Comparison of ENCODE assay signal across 15 cellular contexts in genomic region chr9:14071484-14071883, GRCh38.
A peak's percentile ranks its signal among the peaks of the same experiment; 100 is the strongest.
DNase-seq lines count a peak whose midpoint lies in the region; ATAC-seq and TF ChIP-seq lines count a peak whose summit lies in the region.
"Had no signal": no experiment of that assay in that cellular context is flagged by ENCODE, and none has a peak within 500 bp of the region (broad histone marks: within the 10 kb centered on the region; RNA-seq: fewer than 3 reads in every experiment).

No MANE protein-coding gene starts in this region.

- H3K9me3 Mint-ChIP-seq in endodermal cell: no peaks in the 10 kb centered on the region

- peaks cover 6% of the 10 kb centered on the region for H3K4me1 Mint-ChIP-seq in endodermal cell
- H3K4me1 Mint-ChIP-seq: CD8-positive, alpha-beta memory T cell had no signal

- H3K9me2 ChIP-seq in OCI-LY7 (ENCODE audit: insufficient read depth, low read length): no peaks in the 10 kb centered on the region

- no peaks in the 10 kb centered on the region for H4K20me1 ChIP-seq in OCI-LY7 (ENCODE audit: insufficient read depth, low read length)
- H4K20me1 ChIP-seq: BLaER1 treated with 17β-estradiol and CSF1 and Interleukin-3, amounts not matched to agents 10 nM and 100 nM had no signal

- H3K79me2 ChIP-seq in OCI-LY7 (ENCODE audit: insufficient read depth, low read depth, low read length): no peaks in the 10 kb centered on the region

- H3K4me3 Mint-ChIP-seq in endodermal cell: no peak overlapping the region
- H3K4me3 Mint-ChIP-seq: CD8-positive, alpha-beta memory T cell had no signal

- H3K4me2 ChIP-seq in OCI-LY7 (ENCODE audit: low read length): no peak overlapping the region

- TF ChIP-seq CTCF in OCI-LY7 (conservative IDR thresholded peaks at IDR 0.05; ENCODE audit: low read length) (0 out of 2 replicates have a peak, but pooled peaks have one; percentile 12), endodermal cell (conservative IDR thresholded peaks at IDR 0.05) (peak; percentile 67), retinal pigment epithelial cell (conservative IDR thresholded peaks at IDR 0.05; ENCODE audit: low read depth, low read length) (peak; percentile 6)

- H3K9me3 ChIP-seq in OCI-LY7 (ENCODE audit: low read length): no peaks in the 10 kb centered on the region
- H3K9me3 ChIP-seq in endodermal cell (ENCODE audit: control insufficient read depth, low read length): no peaks in the 10 kb centered on the region
- H3K9me3 ChIP-seq in right cardiac atrium (ENCODE audit: control insufficient read depth, low read length): no peaks in the 10 kb centered on the region

- WGBS in endodermal cell (ENCODE audit: insufficient coverage in 1 of 2, insufficient read length in 1 of 2), 2 experiments: 92 to 100% methylated on average over 1 to 5 of the region's 5 CpGs
- WGBS in right cardiac atrium: 92% methylated on average over 5 of the region's 5 CpGs

- H3K27ac ChIP-seq in OCI-LY7 (ENCODE audit: low read depth, low read length, poor library complexity, severe bottlenecking): no peak overlapping the region
- no peak overlapping the region for H3K27ac ChIP-seq in endodermal cell (ENCODE audit: low read depth, low read length)
- no peak overlapping the region for H3K27ac ChIP-seq in right cardiac atrium (ENCODE audit: low read length)
- H3K27ac ChIP-seq: 22Rv1; BLaER1 treated with 17β-estradiol and CSF1 and Interleukin-3, amounts not matched to agents 10 nM and 100 nM had no signal

- H3K27me3 ChIP-seq in endodermal cell (ENCODE audit: control insufficient read depth, insufficient read depth, low read length, poor library complexity, severe bottlenecking): no peaks in the 10 kb centered on the region
- no peaks in the 10 kb centered on the region for H3K27me3 ChIP-seq in right cardiac atrium (ENCODE audit: control insufficient read depth, insufficient read depth)
- H3K27me3 ChIP-seq: BLaER1 treated with 17β-estradiol and CSF1 and Interleukin-3, amounts not matched to agents 10 nM and 100 nM had no signal

- no peak overlapping the region for H3K27ac Mint-ChIP-seq in endodermal cell
- H3K27ac Mint-ChIP-seq: CD8-positive, alpha-beta memory T cell had no signal

- no peaks in the 10 kb centered on the region for H3K36me3 ChIP-seq in OCI-LY7 (ENCODE audit: insufficient read depth, low read length)
- H3K36me3 ChIP-seq in endodermal cell (ENCODE audit: control insufficient read depth, insufficient read depth, low read length): no peaks in the 10 kb centered on the region
- H3K36me3 ChIP-seq: BLaER1 treated with 17β-estradiol and CSF1 and Interleukin-3, amounts not matched to agents 10 nM and 100 nM had no signal

- no peaks in the 10 kb centered on the region for H3K36me3 Mint-ChIP-seq in endodermal cell (ENCODE audit: low read depth)
- H3K36me3 Mint-ChIP-seq: CD8-positive, alpha-beta memory T cell had no signal

- POLR2A ChIA-PET in OCI-LY7 (lab: Charles Lee): interaction anchor here (2.0 to 2.2 kb wide), 2 partner anchors 12 to 20 kb away, joined by 4 to 5 read pairs; no protein-coding TSS in a partner anchor

- peak; percentile 42 for DNase-seq in DMS 273 (lab: John Stamatoyannopoulos, UW; ENCODE audit: unreplicated experiment)
- no peak for DNase-seq in DMS 273 treated with DMSO at 0.1 percent for 48 hours (lab: John Stamatoyannopoulos, UW)
- DNase-seq in OCI-LY7 (ENCODE audit: low spot score): no peak
- DNase-seq in endodermal cell: peak; percentile 73
- no peak for DNase-seq in retinal pigment epithelial cell (ENCODE audit: low read depth)
- DNase-seq in NCI-H146 treated with DMSO at 0.1 percent for 48 hours (lab: John Stamatoyannopoulos, UW; ENCODE audit: unreplicated experiment): no peak
- no peak for DNase-seq in right cardiac atrium
- DNase-seq: CD8-positive, alpha-beta memory T cell; GF-D8; Kasumi-1; NCI-H187 treated with DMSO at 0.1 percent for 48 hours; NCI-H69 had no signal

- BruUV-seq in OCI-LY7 (replicated peaks; lab: Mats Ljungman, UMichigan): no TSS peak

- H2AFZ ChIP-seq in OCI-LY7 (ENCODE audit: low read length): no peak overlapping the region

- CTCF ChIA-PET in OCI-LY7 (lab: Charles Lee; ENCODE audit: unreplicated experiment): interaction anchor here (0.9 kb wide), 1 partner anchor 19 kb away, joined by 3 read pairs; no protein-coding TSS in a partner anchor

- ATAC-seq in HG03442 (IDR thresholded peaks at IDR 0.05; ENCODE audit: unreplicated experiment) (no peak), right cardiac atrium (no peak)

- H3K9ac ChIP-seq in endodermal cell (ENCODE audit: extremely low read depth, low read length, poor library complexity, severe bottlenecking): no peak overlapping the region
- H3K9ac ChIP-seq: BLaER1 treated with 17β-estradiol and CSF1 and Interleukin-3, amounts not matched to agents 10 nM and 100 nM had no signal

- no peaks in the 10 kb centered on the region for H3K4me1 ChIP-seq in OCI-LY7 (ENCODE audit: insufficient read depth, low read length, poor library complexity, severe bottlenecking)
- no peaks in the 10 kb centered on the region for H3K4me1 ChIP-seq in endodermal cell (ENCODE audit: control insufficient read depth, insufficient read depth, low read length)
- H3K4me1 ChIP-seq in right cardiac atrium (ENCODE audit: control insufficient read depth, insufficient read depth, low read length): no peaks in the 10 kb centered on the region

- H3K27me3 Mint-ChIP-seq in endodermal cell (ENCODE audit: insufficient read depth): no peaks in the 10 kb centered on the region
- H3K27me3 Mint-ChIP-seq: CD8-positive, alpha-beta memory T cell had no signal

- intact Hi-C loops in OCI-LY7 (cut with micrococcal nuclease; ENCODE audit: unreplicated experiment): no loop called here
- intact Hi-C loops in right cardiac atrium (cut with DNase I): no loop called here

- H3K4me3 ChIP-seq in OCI-LY7 (ENCODE audit: low read depth, low read length, poor library complexity, severe bottlenecking): no peak overlapping the region
- H3K4me3 ChIP-seq in endodermal cell (ENCODE audit: low read length): no peak overlapping the region
- H3K4me3 ChIP-seq in retinal pigment epithelial cell (ENCODE audit: low read length): no peak overlapping the region
- no peak overlapping the region for H3K4me3 ChIP-seq in right cardiac atrium (ENCODE audit: low read length)
- H3K4me3 ChIP-seq: BLaER1 treated with 17β-estradiol and CSF1 and Interleukin-3, amounts not matched to agents 10 nM and 100 nM had no signal

Comparison
In these comparisons a context has a peak if more than half of its experiments do, and no peak if none do; other contexts are left out.
1. DNase-seq: peak in DMS 273 (single experiment) and endodermal cell (single experiment); none in DMS 273 treated with DMSO at 0.1 percent for 48 hours (single experiment), OCI-LY7 (single experiment), retinal pigment epithelial cell (single experiment), NCI-H146 treated with DMSO at 0.1 percent for 48 hours (single experiment) and right cardiac atrium (0 of 3).
2. CTCF ChIP-seq: peak in every context shown above with its lines; median percentile 67 in endodermal cell; 12 in OCI-LY7; 6 in retinal pigment epithelial cell.